8 cellular contexts compared by ENCODE assay signal in genomic region chr6:144104898-144105487, GRCh38. TPM values are rescaled to one million over a fixed set of nuclear protein-coding genes. Genes with fewer than 3 reads are reported as not detected.
DNase-seq lines count a peak whose midpoint lies in the region; ATAC-seq, FAIRE-seq and TF ChIP-seq lines count a peak whose summit lies in the region.

No MANE protein-coding gene starts in this region.

- no peaks in the 10 kb centered on the region for H3F3A ChIP-seq in OCI-LY1 (ENCODE audit: insufficient read depth, low read length)

- no peak overlapping the region for H3K27ac ChIP-seq in OCI-LY1 (ENCODE audit: low read depth, low read length, poor library complexity, severe bottlenecking)
- H3K27ac ChIP-seq in kidney (ENCODE audit: low read depth in 2 of 2, low read length in 2 of 2) = no peak overlapping the region

- no peaks in the 10 kb centered on the region for H3K9me2 ChIP-seq in OCI-LY1 (ENCODE audit: low read depth, low read length)

- no peak overlapping the region for H3K4me2 ChIP-seq in OCI-LY1 (ENCODE audit: low read length)

- CTCF ChIA-PET in MCF 10A (lab: Yijun Ruan, JAX) = interaction anchor here (0.6 to 4.8 kb wide), 5 partner anchors 112 to 405 kb away, joined by 3 to 28 read pairs (median 4); no protein-coding TSS in a partner anchor

- peak; percentile 95 for FAIRE-seq in kidney (lab: Jason Lieb, UNC)

- H3K9me3 Mint-ChIP-seq in MCF 10A (ENCODE audit: unreplicated experiment) = no peaks in the 10 kb centered on the region

- H3K36me3 ChIP-seq in OCI-LY1 (ENCODE audit: insufficient read depth, low read length) = no peaks in the 10 kb centered on the region
- H3K36me3 ChIP-seq in kidney (ENCODE audit: control insufficient read depth in 1 of 2, insufficient read depth in 2 of 2, low read length in 2 of 2) = no peaks in the 10 kb centered on the region

- H3K4me3 ChIP-seq in OCI-LY1 (ENCODE audit: low read depth, low read length, poor library complexity, severe bottlenecking) (no peak overlapping the region), kidney (ENCODE audit: low read length in 2 of 2) (no peak overlapping the region)

- H4K20me1 ChIP-seq in OCI-LY1 (ENCODE audit: insufficient read depth, low read length) = no peaks in the 10 kb centered on the region

- H3K36me3 Mint-ChIP-seq in MCF 10A (ENCODE audit: insufficient read depth, unreplicated experiment) = no peaks in the 10 kb centered on the region

- H3K27me3 Mint-ChIP-seq in MCF 10A (ENCODE audit: insufficient read depth, unreplicated experiment) = no peaks in the 10 kb centered on the region

- no peak overlapping the region for H3K4me3 Mint-ChIP-seq in MCF 10A (ENCODE audit: unreplicated experiment)

- peak; percentile 76; the same call in 1 of the 2 replicates for TF ChIP-seq CTCF in OCI-LY1 (IDR thresholded peaks at IDR 0.05; ENCODE audit: low read length)
- TF ChIP-seq CTCF in MCF 10A (IDR thresholded peaks at IDR 0.05; ENCODE audit: unreplicated experiment) = peak; percentile 70
- TF ChIP-seq CTCF in kidney (IDR thresholded peaks at IDR 0.05; ENCODE audit: borderline replicate concordance, extremely low read depth, insufficient read depth) = peak; percentile 77

- no peaks in the 10 kb centered on the region for H3K27me3 ChIP-seq in OCI-LY1 (ENCODE audit: insufficient read depth, low read length)

- H2AFZ ChIP-seq in OCI-LY1 (ENCODE audit: low read length) = no peak overlapping the region

- H3K79me2 ChIP-seq in OCI-LY1 (ENCODE audit: insufficient read depth, low read length) = no peaks in the 10 kb centered on the region

- no TSS peak for BruUV-seq in MCF 10A (replicated peaks; lab: Mats Ljungman, UMichigan)

- peak; percentile 69 for ATAC-seq in GM19452 (IDR thresholded peaks at IDR 0.05; ENCODE audit: unreplicated experiment)

- no peak overlapping the region for H3K27ac Mint-ChIP-seq in MCF 10A (ENCODE audit: low read depth, unreplicated experiment)

- no peaks in the 10 kb centered on the region for H3K4me1 ChIP-seq in OCI-LY1 (ENCODE audit: insufficient read depth, low read length, severe bottlenecking)
- no peaks in the 10 kb centered on the region for H3K4me1 ChIP-seq in kidney (ENCODE audit: control insufficient read depth in 1 of 2, insufficient read depth in 1 of 2, low read depth in 1 of 2, low read length in 2 of 2)

- H3K4me1 Mint-ChIP-seq in MCF 10A (ENCODE audit: insufficient read depth, unreplicated experiment) = peaks cover 5% of the 10 kb centered on the region

- H3K9me3 ChIP-seq in OCI-LY1 (ENCODE audit: low read length) (no peaks in the 10 kb centered on the region), kidney (ENCODE audit: control insufficient read depth in 1 of 2, low read length in 2 of 2) (no peaks in the 10 kb centered on the region)

- H3K9ac ChIP-seq in OCI-LY1 (ENCODE audit: low read length) (no peak overlapping the region), kidney (ENCODE audit: low read length in 2 of 2) (no peak overlapping the region)

- DNase-seq in activated CD4-positive, alpha-beta T cell treated with anti-CD3 and anti-CD28 coated beads for 4 hours = peak; percentile 19 to 63
- DNase-seq in activated CD4-positive, alpha-beta T cell treated with anti-CD3 and anti-CD28 coated beads, Interleukin-2, amount 50 U/mL, for 48 hours = no peak
- DNase-seq in HPDE6-E6E7 (ENCODE audit: extremely low spot score) (peak; percentile 39), MCF 10A (ENCODE audit: unreplicated experiment) (peak; percentile 80), kidney (no peak), stromal cell of bone marrow (ENCODE audit: low read depth) (peak; percentile 73)

- POLR2A ChIA-PET in MCF 10A (lab: Yijun Ruan, JAX) = no interaction called here

- intact Hi-C loops in MCF 10A (cut with micrococcal nuclease) = loop anchor here (1.0 to 5.0 kb wide), 5 partner anchors 46 to 827 kb away; partner anchors contain the start of gene UTRN
- intact Hi-C loops in kidney (cut with DNase I) = loop anchor here (10.0 kb wide), 1 partner anchor 110 kb away; no protein-coding TSS in a partner anchor

RNA-seq across cellular contexts. Expression of gene SF3B5, which starts 9.6 kb away (rescaled TPM):
- total RNA-seq in MCF 10A (2022) = 211 and 298 TPM in 2 replicates
- total RNA-seq in kidney = 101 TPM
- 420 TPM for polyA plus RNA-seq in kidney (ENCODE audit: insufficient read depth, low read depth, low replicate concordance)

RNA-seq across cellular contexts. Expression of gene STX11, which starts 45.3 kb away (rescaled TPM):
- total RNA-seq in MCF 10A (2022) (1.1 and 2.1 TPM in 2 replicates), kidney (6.7 TPM)
- 2.0 TPM for polyA plus RNA-seq in kidney (ENCODE audit: insufficient read depth, low read depth, low replicate concordance)

Comparison
In these comparisons a context has a peak if more than half of its experiments do, and no peak if none do; other contexts are left out.
1. DNase-seq: peak in activated CD4-positive, alpha-beta T cell treated with anti-CD3 and anti-CD28 coated beads for 4 hours (2 of 2), HPDE6-E6E7 (single experiment), MCF 10A (single experiment) and stromal cell of bone marrow (single experiment); none in activated CD4-positive, alpha-beta T cell treated with anti-CD3 and anti-CD28 coated beads, Interleukin-2, amount 50 U/mL, for 48 hours (0 of 2) and kidney (single experiment).
2. Peak in every context shown above with its lines, with median percentiles within 50 percentile points of each other: CTCF ChIP-seq.